In the genomic region with DNA sequence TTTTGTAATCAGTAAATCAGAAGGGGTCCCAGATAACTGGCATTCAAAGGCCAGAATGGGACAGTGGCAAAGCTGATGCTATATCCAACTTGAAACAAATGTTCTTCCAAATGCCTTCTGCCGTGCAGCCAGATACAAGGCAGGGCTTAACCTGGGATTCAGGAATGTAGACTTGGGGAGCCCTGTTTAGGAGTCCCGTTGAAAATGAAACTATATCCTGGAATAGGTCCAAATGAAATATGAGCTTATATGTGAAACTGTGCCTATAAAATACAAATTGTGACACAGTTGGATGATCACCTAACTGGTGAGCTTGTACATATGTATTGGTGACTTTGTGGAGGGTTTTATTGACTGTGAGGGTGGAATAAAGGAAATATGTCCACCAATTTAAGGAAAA, we compare ENCODE assay signal across 22 cellular contexts. TPM values are rescaled to one million over a fixed set of nuclear protein-coding genes. Genes with fewer than 3 reads are reported as not detected.
DNase-seq lines count a peak whose midpoint lies in the region; ATAC-seq and TF ChIP-seq lines count a peak whose summit lies in the region.
"Had no signal": no experiment of that assay in that cellular context is flagged by ENCODE, and none has a peak within 500 bp of the region (broad histone marks: within the 10 kb centered on the region; RNA-seq: fewer than 3 reads in every experiment).

No MANE protein-coding gene starts in this region.

- DNase-seq in DMS 273 (lab: John Stamatoyannopoulos, UW; ENCODE audit: unreplicated experiment): peak; percentile 3
- DNase-seq in DMS 273 treated with DMSO at 0.1 percent for 48 hours (lab: John Stamatoyannopoulos, UW): no peak
- no peak for DNase-seq in ascending aorta (ENCODE audit: low spot score in 2 of 2)
- DNase-seq in foreskin keratinocyte: no peak
- no peak for DNase-seq in gastrocnemius medialis
- DNase-seq in superior temporal gyrus (ENCODE audit: extremely low spot score): no peak
- DNase-seq in NCI-H1930 (lab: John Stamatoyannopoulos, UW): no peak
- DNase-seq: COR-L47, DMS53, GDM1, NCI-H1092, NCI-H1694 treated with DMSO at 0.1 percent for 48 hours, NCI-H510A, NCI-H82, Peyer's patch, SHP77 treated with DMSO at 0.1 percent for 48 hours had no signal

- H3K36me3 ChIP-seq in ascending aorta (no peaks in the 10 kb centered on the region), gastrocnemius medialis (no peaks in the 10 kb centered on the region)
- H3K36me3 ChIP-seq: Peyer's patch had no signal

- ATAC-seq in foreskin keratinocyte (peak; percentile 38), gastrocnemius medialis (no peak), GM21737 (IDR thresholded peaks at IDR 0.05; ENCODE audit: unreplicated experiment) (no peak)
- ATAC-seq: GM23338, K562 had no signal

- no peak for TF ChIP-seq CTCF in ascending aorta (IDR thresholded peaks at IDR 0.05)
- TF ChIP-seq CTCF in foreskin keratinocyte (conservative IDR thresholded peaks at IDR 0.05): no peak
- TF ChIP-seq CTCF in gastrocnemius medialis (IDR thresholded peaks at IDR 0.05 in 4 of 5, conservative IDR thresholded peaks at IDR 0.05 in 1 of 5): no peak

- H3K9me3 ChIP-seq in ascending aorta (no peaks in the 10 kb centered on the region), gastrocnemius medialis (no peaks in the 10 kb centered on the region)
- H3K9me3 ChIP-seq: Peyer's patch had no signal

- H3K27ac ChIP-seq in ascending aorta: peak overlapping the region; percentile 12 to 17
- no peak overlapping the region for H3K27ac ChIP-seq in foreskin keratinocyte
- H3K27ac ChIP-seq in gastrocnemius medialis: no peak overlapping the region
- H3K27ac ChIP-seq: 22Rv1, C4-2B, HL-60, Peyer's patch had no signal

- TF ChIP-seq POLR2A in gastrocnemius medialis (IDR thresholded peaks at IDR 0.05): no peak

- H3K4me1 ChIP-seq in ascending aorta: peaks cover 0 to 6% of the 10 kb centered on the region in 2 donors
- H3K4me1 ChIP-seq in foreskin keratinocyte: peaks cover 29% of the 10 kb centered on the region
- H3K4me1 ChIP-seq in gastrocnemius medialis: peaks cover 0 to 3% of the 10 kb centered on the region in 2 donors
- H3K4me1 ChIP-seq: Peyer's patch had no signal

- in situ Hi-C loops in gastrocnemius medialis (cut with MboI; ENCODE audit: low sequenced_read_pairs in 4 of 4): no loop called here

- H3K27me3 ChIP-seq in ascending aorta: no peaks in the 10 kb centered on the region
- no peaks in the 10 kb centered on the region for H3K27me3 ChIP-seq in foreskin keratinocyte
- H3K27me3 ChIP-seq in gastrocnemius medialis: no peaks in the 10 kb centered on the region
- H3K27me3 ChIP-seq: Peyer's patch had no signal

- H3K4me3 ChIP-seq in ascending aorta (no peak overlapping the region), gastrocnemius medialis (no peak overlapping the region)
- H3K4me3 ChIP-seq: GM23338, K562, Peyer's patch had no signal

- intact Hi-C loops in ascending aorta (cut with DNase I) (no loop called here), gastrocnemius medialis (cut with DNase I; ENCODE audit: low total_unique reads) (no loop called here)

RNA-seq across cellular contexts. Expression of gene FRMD4B, which starts 28.7 kb away (rescaled TPM):
- 13.5 TPM for total RNA-seq in ascending aorta
- 61.3 and 66.8 TPM in 2 replicates for total RNA-seq in foreskin keratinocyte
- polyA plus RNA-seq in foreskin keratinocyte: 14.3 and 15.1 TPM in 2 replicates
- total RNA-seq in gastrocnemius medialis: 1 to 10 TPM in 3 of 4 donors, under 1 TPM in 1; 0.29 to 3.6 (median 1.7) TPM

Comparison
In these comparisons a context has a peak if more than half of its experiments do, and no peak if none do; other contexts are left out.
1. H3K27ac ChIP-seq: peak in ascending aorta (2 of 2); none in foreskin keratinocyte (single experiment) and gastrocnemius medialis (0 of 4).